Comparison of ENCODE assay signal across 8 cellular contexts in the genomic region with DNA sequence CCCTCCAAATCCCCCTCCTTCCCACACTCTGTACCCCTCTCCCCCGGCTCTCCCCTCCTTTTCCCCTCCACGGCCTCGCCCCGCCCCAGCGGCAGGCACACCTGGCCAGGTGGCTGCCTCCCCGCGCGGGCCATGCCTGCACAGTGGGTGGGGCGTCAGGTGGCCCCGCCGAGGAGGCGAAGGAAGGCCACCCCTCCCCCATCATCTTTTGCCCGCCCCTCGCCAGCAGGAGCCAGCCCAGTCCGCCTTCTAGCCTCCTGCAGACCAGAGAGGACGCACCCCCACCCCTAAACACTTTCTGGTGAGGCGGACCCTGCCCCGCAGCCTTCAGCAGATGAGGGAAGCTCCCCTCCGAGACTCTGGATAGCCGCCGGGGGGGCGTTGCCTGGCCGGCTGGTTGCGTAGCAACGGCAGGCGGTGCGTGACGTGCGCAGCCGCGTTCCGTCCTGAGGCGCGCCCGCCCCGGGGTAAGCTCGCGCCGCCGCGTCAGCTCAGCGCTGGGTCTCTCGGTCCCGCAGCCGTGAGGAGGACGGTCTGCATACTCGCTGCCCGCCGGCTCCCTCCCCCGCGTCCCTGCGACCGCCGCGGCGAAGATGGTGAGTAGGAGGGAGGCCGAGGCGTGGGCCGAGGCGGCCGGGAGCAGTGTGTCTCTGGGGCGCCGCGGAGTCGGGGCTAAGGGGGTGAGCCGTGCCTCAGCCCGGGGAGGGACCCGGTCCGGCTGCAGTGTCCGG. TPM values are rescaled to one million over a fixed set of nuclear protein-coding genes. Genes with fewer than 3 reads are reported as not detected.
DNase-seq lines count a peak whose midpoint lies in the region; ATAC-seq, FAIRE-seq and TF ChIP-seq lines count a peak whose summit lies in the region.

DSTN (plus strand) TSS at position 460 of the 731 bp plus-strand sequence; CDS start at position 594, 134 bp downstream.

- TF ChIP-seq EP300 in HepG2 (IDR thresholded peaks at IDR 0.05; ENCODE audit: low read depth in 2 of 2, low read length in 2 of 2) = no peak
- TF ChIP-seq EP300 in HepG2 (CRISPR knock-in tag; IDR thresholded peaks at IDR 0.05; ENCODE audit: borderline replicate concordance) = no peak

- no peak; the same call in none of the 2 replicates for TF ChIP-seq RAD21 in HepG2 (CRISPR knock-in tag; IDR thresholded peaks at IDR 0.05)

- in situ Hi-C loops in HepG2 (cut with HindIII; ENCODE audit: extremely low pct_ligation_motif_present, low pct_unique_long_range_greater_than_20kb) = no loop called here

- intact Hi-C loops in HepG2 (cut with micrococcal nuclease; ENCODE audit: unreplicated experiment) = loop anchor here (1.0 to 2.0 kb wide), 3 partner anchors 11 to 35 kb away; no protein-coding TSS in a partner anchor

- DNase-seq in CD1c-positive myeloid dendritic cell (ENCODE audit: extremely low spot score) (peak; percentile 97), NCI-H748 treated with DMSO at 0.1 percent for 48 hours (lab: John Stamatoyannopoulos, UW) (peak; percentile 94), dermis blood vessel endothelial cell (peak; percentile 96), HepG2 (ENCODE audit: low spot score) (peak; percentile 90)
- peak; percentile 86 to 88 for DNase-seq in activated CD4-positive, alpha-beta T cell treated with anti-CD3 and anti-CD28 coated beads, Interleukin-2, amount 50 U/mL, for 48 hours
- peak; percentile 87 for DNase-seq in stimulated activated CD4-positive, alpha-beta T cell treated with anti-CD3 and anti-CD28 coated beads, Interleukin-4, amount 100 ng/mL, for 1 hour

- H3K4me2 ChIP-seq in HepG2 (ENCODE audit: low read depth, low read length) = peak within 1 kb of the TSS; percentile 96

- peak within 1 kb of the TSS; percentile 61 for H3K27ac ChIP-seq in HepG2 (ENCODE audit: extremely low read length, insufficient read depth, low read length)

- ATAC-seq in GM19372 (IDR thresholded peaks at IDR 0.05; ENCODE audit: low read depth, unreplicated experiment) = peak; percentile 90
- peak; percentile 89 for ATAC-seq in HG03521 (IDR thresholded peaks at IDR 0.05; ENCODE audit: unreplicated experiment)
- ATAC-seq in HepG2 = peak; percentile 91

- H3K4me1 ChIP-seq in HepG2 (ENCODE audit: insufficient read depth, low read length) = peaks cover 39% of the 10 kb centered on the region

- H3K9me3 ChIP-seq in HepG2 (ENCODE audit: low read length) = no peaks in the 10 kb centered on the region

- POLR2A ChIA-PET in HepG2 (lab: Yijun Ruan, JAX) = interaction anchor here (0.6 to 2.9 kb wide), 29 partner anchors 10 to 938 kb away, joined by 3 to 33 read pairs (median 4); partner anchors contain the start of genes BFSP1, KAT14, MGME1 and PET117

- CTCF ChIA-PET in HepG2 (lab: Yijun Ruan, JAX; ENCODE audit: low intra/inter-chr PET ratio, low total read pairs) = interaction anchor here (0.6 to 2.9 kb wide), 2 partner anchors 11 to 33 kb away, joined by 3 to 13 read pairs; no protein-coding TSS in a partner anchor

- peak; percentile 81 to 83 for TF ChIP-seq POLR2A in HepG2 (IDR thresholded peaks at IDR 0.05; ENCODE audit: insufficient read depth in 1 of 2, low read depth in 2 of 2, low read length in 2 of 2)

- H2AFZ ChIP-seq in HepG2 (ENCODE audit: low read length) = peak within 1 kb of the TSS; percentile 42

- no peaks in the 10 kb centered on the region for H3K36me3 ChIP-seq in HepG2 (replicated peaks in 1 of 2; ENCODE audit: control insufficient read depth in 1 of 2, insufficient read depth in 2 of 2, low read length in 2 of 2)

- H4K20me1 ChIP-seq in HepG2 (ENCODE audit: insufficient read depth, low read length) = peaks cover 8% of the 10 kb centered on the region; the same call in 1 of the 2 replicates

- BruUV-seq in HepG2 (replicated peaks; lab: Mats Ljungman, UMichigan) = no TSS peak

- 2% methylated on average over 22 of the region's 70 CpGs for WGBS in HepG2 (ENCODE audit: low lambda C conversion rate)

- H3K9ac ChIP-seq in HepG2 (ENCODE audit: insufficient read depth, low read depth, low read length) = peak within 1 kb of the TSS; percentile 91

- no peaks in the 10 kb centered on the region; a peak in 1 of 5 replicates for H3K27me3 ChIP-seq in HepG2 (ENCODE audit: control insufficient read depth in 1 of 2, insufficient read depth in 2 of 2, low read length in 2 of 2)

- no peak for TF ChIP-seq CTCF in HepG2 (CRISPR knock-in tag; IDR thresholded peaks at IDR 0.05)

- FAIRE-seq in HepG2 (lab: Jason Lieb, UNC) = peak; percentile 39

- peak within 1 kb of the TSS; percentile 86 to 100 (median 94) for H3K4me3 ChIP-seq in HepG2 (replicated peaks in 1 of 3; ENCODE audit: insufficient read depth in 1 of 3, low read depth in 2 of 3, low read length in 3 of 3)

- H3K79me2 ChIP-seq in HepG2 (ENCODE audit: insufficient read depth, low read length) = peaks cover 39% of the 10 kb centered on the region

TF ChIP-seq in HepG2, 621 proteins besides CTCF, POLR2A, EP300 and RAD21 (continues in another document):
- no peak; the same call in 1 of the 2 replicates for TF ChIP-seq HES4 (CRISPR knock-in tag; IDR thresholded peaks at IDR 0.05; ENCODE audit: borderline replicate concordance)
- peak; percentile 61; the same call in 1 of the 2 replicates for TF ChIP-seq ZNF879 (CRISPR knock-in tag; IDR thresholded peaks at IDR 0.05)
- TF ChIP-seq ZNF430 (CRISPR knock-in tag; IDR thresholded peaks at IDR 0.05) = peak; percentile 87
- TF ChIP-seq, protein P1, sequence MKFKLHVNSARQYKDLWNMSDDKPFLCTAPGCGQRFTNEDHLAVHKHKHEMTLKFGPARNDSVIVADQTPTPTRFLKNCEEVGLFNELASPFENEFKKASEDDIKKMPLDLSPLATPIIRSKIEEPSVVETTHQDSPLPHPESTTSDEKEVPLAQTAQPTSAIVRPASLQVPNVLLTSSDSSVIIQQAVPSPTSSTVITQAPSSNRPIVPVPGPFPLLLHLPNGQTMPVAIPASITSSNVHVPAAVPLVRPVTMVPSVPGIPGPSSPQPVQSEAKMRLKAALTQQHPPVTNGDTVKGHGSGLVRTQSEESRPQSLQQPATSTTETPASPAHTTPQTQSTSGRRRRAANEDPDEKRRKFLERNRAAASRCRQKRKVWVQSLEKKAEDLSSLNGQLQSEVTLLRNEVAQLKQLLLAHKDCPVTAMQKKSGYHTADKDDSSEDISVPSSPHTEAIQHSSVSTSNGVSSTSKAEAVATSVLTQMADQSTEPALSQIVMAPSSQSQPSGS (CRISPR knock-in tag; IDR thresholded peaks at IDR 0.05) = no peak; the same call in 1 of the 2 replicates
- TF ChIP-seq ZNF17 (CRISPR knock-in tag; IDR thresholded peaks at IDR 0.05) = no peak
- TF ChIP-seq HINFP (CRISPR knock-in tag; IDR thresholded peaks at IDR 0.05; ENCODE audit: low read depth) = peak; percentile 18; the same call in 1 of the 2 replicates

RNA-seq across cellular contexts. Expression of gene DSTN, which starts in this region (rescaled TPM):
- total RNA-seq in dermis blood vessel endothelial cell (157 and 236 TPM in 2 replicates), HepG2 (2016; rRNA removed; fragmentation: Illumina TruSeq; extraction: Trizol) (106 and 164 TPM in 2 replicates)
- 28.2 and 36.3 TPM in 2 replicates for total RNA-seq in HepG2 (2016; cell fraction: cytosol; rRNA removed; fragmentation: Illumina TruSeq; extraction: Trizol; ENCODE audit: low read depth)
- 120 and 172 TPM in 2 replicates for total RNA-seq in HepG2 (2016; cell fraction: insoluble cytoplasmic fraction; rRNA removed; fragmentation: Illumina TruSeq; extraction: Trizol)
- total RNA-seq in HepG2 (2016; cell fraction: membrane; rRNA removed; fragmentation: Illumina TruSeq; extraction: Trizol) = 94.4 and 96.0 TPM in 2 replicates
- total RNA-seq in HepG2 (2016; cell fraction: nucleus; rRNA removed; fragmentation: Illumina TruSeq; extraction: Trizol) = 46.1 and 50.0 TPM in 2 replicates
- 21.8 and 27.6 TPM in 2 replicates for polyA plus RNA-seq in HepG2 (2011; rRNA removed)
- polyA plus RNA-seq in HepG2 (2011; cell fraction: cytosol; rRNA removed) = 11.0 and 20.0 TPM in 2 replicates
- 8.1 and 11.6 TPM in 2 replicates for polyA plus RNA-seq in HepG2 (2011; cell fraction: nucleus; rRNA removed)
- polyA plus RNA-seq in HepG2 (2012) = 74.6 and 95.1 TPM in 2 replicates
- 77.0 and 95.4 TPM in 2 replicates for polyA plus RNA-seq in HepG2 (2016; cell fraction: cytosol; fragmentation: Illumina TruSeq; extraction: Trizol; ENCODE audit: low read depth)
- polyA plus RNA-seq in HepG2 (2016; cell fraction: insoluble cytoplasmic fraction; fragmentation: Illumina TruSeq; extraction: Trizol; ENCODE audit: low read depth) = 263 and 281 TPM in 2 replicates
- polyA plus RNA-seq in HepG2 (2016; cell fraction: membrane; fragmentation: Illumina TruSeq; extraction: Trizol; ENCODE audit: low read depth) = 120 and 139 TPM in 2 replicates
- polyA plus RNA-seq in HepG2 (2016; cell fraction: nucleus; fragmentation: Illumina TruSeq; extraction: Trizol; ENCODE audit: insufficient read depth, low read depth) = 108 and 109 TPM in 2 replicates
- 1.3 and 4.9 TPM in 2 replicates for polyA minus RNA-seq in HepG2 (2011; rRNA and poly(A)+ RNA removed; ENCODE audit: low replicate concordance)
- polyA minus RNA-seq in HepG2 (2011; cell fraction: cytosol; rRNA and poly(A)+ RNA removed) = 15.3 and 15.9 TPM in 2 replicates
- polyA minus RNA-seq in HepG2 (2011; cell fraction: nucleus; rRNA and poly(A)+ RNA removed) = 5.8 and 7.6 TPM in 2 replicates

Comparison
In these comparisons a context has a peak if more than half of its experiments do, and no peak if none do; other contexts are left out.
1. Peak in every context shown above with its lines: DNase-seq, ATAC-seq, H3K4me3 ChIP-seq and H3K27ac ChIP-seq.